ENCODE assay signal across 8 cellular contexts in the genomic region with DNA sequence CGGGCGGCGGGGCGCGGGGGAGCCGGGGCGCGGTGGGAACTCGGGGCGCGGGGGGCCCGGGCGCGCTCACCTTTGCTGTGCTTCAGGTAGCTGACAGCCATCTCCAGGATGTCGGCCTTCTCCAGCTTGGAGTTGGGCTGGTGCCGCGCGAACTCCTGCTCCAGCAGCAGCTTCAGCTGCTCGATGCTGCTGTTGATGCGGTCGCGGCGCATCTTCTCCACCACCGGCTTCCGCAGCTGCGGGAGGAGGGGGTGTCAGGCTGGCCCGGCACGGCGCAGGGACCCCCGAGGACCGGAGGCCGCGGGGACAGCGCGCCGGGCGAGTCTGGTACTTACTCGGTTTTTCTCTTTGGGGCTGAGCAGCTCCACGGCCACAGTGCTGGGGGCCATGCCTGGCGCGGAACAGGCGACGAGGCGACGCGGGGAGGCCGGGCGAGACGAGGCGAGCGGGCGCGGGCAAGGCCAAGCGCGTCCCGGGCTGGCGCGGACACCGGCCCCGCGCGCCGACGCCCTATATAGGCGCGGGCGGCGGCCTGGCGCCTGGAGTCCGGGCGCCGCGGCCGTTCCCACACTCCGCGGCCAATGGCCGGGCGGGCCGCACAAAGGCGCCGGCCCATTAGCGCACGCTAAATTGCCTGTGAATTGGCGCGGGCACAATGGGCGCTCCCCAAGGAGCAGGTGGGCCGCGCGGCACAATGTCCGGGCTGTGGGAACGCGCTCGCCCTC. TPM values are rescaled to one million over a fixed set of nuclear protein-coding genes. Genes with fewer than 3 reads are reported as not detected.
DNase-seq lines count a peak whose midpoint lies in the region; ATAC-seq and TF ChIP-seq lines count a peak whose summit lies in the region.

A gene with protein sequence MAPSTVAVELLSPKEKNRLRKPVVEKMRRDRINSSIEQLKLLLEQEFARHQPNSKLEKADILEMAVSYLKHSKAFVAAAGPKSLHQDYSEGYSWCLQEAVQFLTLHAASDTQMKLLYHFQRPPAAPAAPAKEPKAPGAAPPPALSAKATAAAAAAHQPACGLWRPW (minus strand): TSS at position 488 of the 725 bp plus-strand sequence. CDS start 99 bp downstream, at position 389.

- H3K9me3 ChIP-seq in prostate gland: no peaks in the 10 kb centered on the region

- CTCF ChIA-PET in RWPE1 (lab: Yijun Ruan, JAX): interaction anchor here (0.7 to 1.2 kb wide), 3 partner anchors 17 to 273 kb away, joined by 3 to 4 read pairs (median 4); no protein-coding TSS in a partner anchor

- DNase-seq in RWPE1 (ENCODE audit: low spot score): no peak
- DNase-seq in epithelial cell of esophagus (ENCODE audit: low read depth): no peak
- no peak for DNase-seq in prostate gland (ENCODE audit: low spot score)
- DNase-seq in islet precursor cell: no peak
- no peak for DNase-seq in HPDE6-E6E7 (ENCODE audit: extremely low spot score)

- TF ChIP-seq POLR2A in prostate gland (IDR thresholded peaks at IDR 0.05): no peak

- intact Hi-C loops in prostate gland (cut with DNase I): loop anchor here (10.0 kb wide), 1 partner anchor 335 kb away; a partner anchor contains a TSS

- WGBS in prostate gland: 3% methylated on average over 52 of the region's 93 CpGs

- no peaks in the 10 kb centered on the region for H3K36me3 ChIP-seq in prostate gland

- POLR2A ChIA-PET in RWPE1 (lab: Yijun Ruan, JAX; ENCODE audit: low non-redundant PET): no interaction called here

- ATAC-seq in GM18519 (IDR thresholded peaks at IDR 0.05; ENCODE audit: low FRiP score, unreplicated experiment) (no peak), HG03139 (IDR thresholded peaks at IDR 0.05; ENCODE audit: unreplicated experiment) (no peak)

- peak within 1 kb of the TSS; percentile 9; the same call in 1 of the 2 replicates for H3K4me3 ChIP-seq in GM08714 (ENCODE audit: low read length)
- H3K4me3 ChIP-seq in epithelial cell of esophagus (ENCODE audit: low read length): peak within 1 kb of the TSS; percentile 32
- peak within 1 kb of the TSS in 1 of 2 donors; percentile 16 for H3K4me3 ChIP-seq in prostate gland

- TF ChIP-seq CTCF in RWPE1 (conservative IDR thresholded peaks at IDR 0.05; ENCODE audit: low read depth) (no peak), epithelial cell of esophagus (IDR thresholded peaks at IDR 0.05; ENCODE audit: insufficient read depth, low read depth, low read length, missing control alignments) (no peak), prostate gland (IDR thresholded peaks at IDR 0.05) (no peak)

- no peaks in the 10 kb centered on the region for H3K27me3 ChIP-seq in prostate gland (replicated peaks; ENCODE audit: insufficient read depth)

- H3K27ac ChIP-seq in RWPE1 (peak within 1 kb of the TSS; percentile 93), prostate gland (peak within 1 kb of the TSS; percentile 14 to 33)

- peaks cover 15% of the 10 kb centered on the region for H3K4me1 ChIP-seq in prostate gland (replicated peaks)

RNA-seq across cellular contexts. Expression of the gene that starts here (rescaled TPM):
- total RNA-seq in prostate gland: 1 to 10 TPM in 1 of 2 donors, not detected in 1; 2.6 TPM
